In the genomic region with DNA sequence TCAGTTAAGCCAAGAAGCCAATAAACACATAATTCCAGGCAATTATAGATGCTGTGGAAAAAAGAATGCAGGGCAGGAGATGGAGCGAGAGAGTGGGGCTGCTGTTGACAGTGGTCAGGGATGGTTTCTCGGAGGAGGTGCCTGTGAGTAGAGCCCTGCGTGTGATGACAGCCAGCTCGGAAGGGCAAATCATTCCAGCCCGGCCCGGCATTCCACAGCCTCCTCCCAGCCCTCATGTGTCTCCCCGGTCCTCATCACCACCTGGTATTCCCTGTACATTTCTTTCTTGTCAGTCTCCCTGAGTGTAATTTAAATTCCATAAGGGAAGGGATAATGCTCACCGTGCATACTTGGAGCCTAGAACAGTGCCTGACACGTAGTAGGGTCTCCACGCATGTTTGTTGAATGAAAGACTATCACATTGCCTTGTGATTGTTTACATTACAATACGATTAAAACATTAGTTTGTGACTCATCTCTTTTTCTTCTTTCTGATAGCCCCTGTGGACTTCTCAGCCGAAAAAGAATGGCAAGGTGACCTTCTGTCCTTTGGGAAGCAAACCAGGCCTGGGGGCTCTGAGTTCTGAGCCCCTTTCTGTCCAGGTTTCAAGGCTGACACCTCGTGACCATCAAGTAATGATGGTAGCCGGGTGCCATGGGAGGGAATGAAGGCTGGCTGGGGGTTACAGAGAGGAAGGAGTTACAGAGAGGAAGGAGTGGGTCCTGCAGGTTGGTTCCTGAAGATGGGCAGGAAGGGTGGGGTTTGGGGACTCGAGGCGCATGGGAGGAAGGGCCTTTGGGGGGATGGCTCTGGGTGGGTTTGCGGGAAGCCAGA, we compare ENCODE assay signal across 21 cellular contexts.
"Had no signal": no experiment of that assay in that cellular context is flagged by ENCODE, and none has a peak within 500 bp of the region (broad histone marks: within the 10 kb centered on the region; RNA-seq: fewer than 3 reads in every experiment).

No MANE protein-coding gene starts in this region.

- H3K27me3 ChIP-seq: colonic mucosa, sigmoid colon, transverse colon had no signal

- H3K4me3 ChIP-seq: colonic mucosa, esophagus squamous epithelium, left ventricle myocardium inferior, lower lobe of right lung, sigmoid colon, stomach, thoracic aorta, transverse colon had no signal

- H3K36me3 Mint-ChIP-seq: immature natural killer cell, memory B cell, mesothelial cell of epicardium, natural killer cell had no signal

- H3K4me1 ChIP-seq: colonic mucosa, foreskin keratinocyte, left ventricle myocardium inferior, lower lobe of right lung, stomach had no signal

- H3K9me3 Mint-ChIP-seq: immature natural killer cell, memory B cell, mesothelial cell of epicardium, natural killer cell had no signal

- H3K9me3 ChIP-seq: colonic mucosa, esophagus squamous epithelium, left ventricle myocardium inferior, lower lobe of right lung, sigmoid colon, stomach, thoracic aorta, transverse colon had no signal

- H3K27ac Mint-ChIP-seq: immature natural killer cell, memory B cell, mesothelial cell of epicardium, natural killer cell had no signal

- ATAC-seq: foreskin keratinocyte, left cardiac atrium, natural killer cell had no signal

- H3K4me3 Mint-ChIP-seq: immature natural killer cell, memory B cell, mesothelial cell of epicardium, natural killer cell had no signal

- H3K4me1 Mint-ChIP-seq: immature natural killer cell, mesothelial cell of epicardium, natural killer cell had no signal

- DNase-seq: colonic mucosa; dermis blood vessel endothelial cell; esophagus squamous epithelium; foreskin keratinocyte; immature natural killer cell; kidney; left cardiac atrium; left ventricle myocardium inferior; lower lobe of right lung; natural killer cell; occipital lobe; sigmoid colon; small intestine; stimulated activated CD4-positive, alpha-beta T cell treated with anti-CD3 and anti-CD28 coated beads, Interleukin-12 subunit alpha, Interleukin-12 subunit beta, amount 100 ng/mL, for 4 hours; stimulated activated naive CD4-positive, alpha-beta T cell; stomach; substantia nigra; transverse colon had no signal

- H3K27ac ChIP-seq: colonic mucosa, esophagus squamous epithelium, foreskin keratinocyte, left ventricle myocardium inferior, lower lobe of right lung, sigmoid colon, stomach, thoracic aorta, transverse colon had no signal

- H3K36me3 ChIP-seq: colonic mucosa, esophagus squamous epithelium, left ventricle myocardium inferior, lower lobe of right lung, sigmoid colon, stomach, thoracic aorta, transverse colon had no signal
